In genomic region chr2:170862503-170862902, GRCh38 we compare ENCODE assay signal across 9 cellular contexts. TPM values are rescaled to one million over a fixed set of nuclear protein-coding genes. Genes with fewer than 3 reads are reported as not detected.
"Had no signal": no experiment of that assay in that cellular context is flagged by ENCODE, and none has a peak within 500 bp of the region (broad histone marks: within the 10 kb centered on the region; RNA-seq: fewer than 3 reads in every experiment).

No MANE protein-coding gene starts in this region.

- H3K27ac Mint-ChIP-seq: GM23338, H9, HFFc6, IgD-negative memory B cell had no signal

- H3K4me3 ChIP-seq: GM23338 had no signal

- H3K4me2 ChIP-seq: GM23338 had no signal

- DNase-seq: H9, HCEC 1CT, HFFc6 had no signal

- H3K36me3 Mint-ChIP-seq: IgD-negative memory B cell had no signal

- FAIRE-seq: H1, H54, HepG2 had no signal

- H3K4me1 Mint-ChIP-seq: GM23338, H9, IgD-negative memory B cell had no signal

- H3K4me3 Mint-ChIP-seq: GM23338, H9, HFFc6, IgD-negative memory B cell had no signal

- H3K9me3 Mint-ChIP-seq: GM23338, H9, HFFc6 had no signal

- ATAC-seq: GM23338, HepG2 had no signal

- H3K27ac ChIP-seq: HL-60 had no signal

RNA-seq across cellular contexts. Expression of gene GAD1, which starts 45.8 kb away (rescaled TPM):
- polyA plus RNA-seq: IgD-negative memory B cell had no signal
